ENCODE assay signal across 8 cellular contexts in genomic region chr22:42444060-42444904, GRCh38. TPM values are rescaled to one million over a fixed set of nuclear protein-coding genes. Genes with fewer than 3 reads are reported as not detected.
DNase-seq lines count a peak whose midpoint lies in the region; ATAC-seq and TF ChIP-seq lines count a peak whose summit lies in the region.

No MANE protein-coding gene starts in this region.

- intact Hi-C loops in right lobe of liver (cut with DNase I) = no loop called here

- H3K9me3 ChIP-seq in duodenal mucosa (ENCODE audit: control insufficient read depth in 1 of 2, low read length in 2 of 2) (no peaks in the 10 kb centered on the region), right lobe of liver (no peaks in the 10 kb centered on the region)

- peak overlapping the region; percentile 3 to 56 for H3K9ac ChIP-seq in duodenal mucosa (ENCODE audit: low read depth in 1 of 2, low read length in 2 of 2)

- H3K27ac ChIP-seq in duodenal mucosa (ENCODE audit: low read depth, low read length) = peak overlapping the region; percentile 36
- peak overlapping the region; percentile 36 to 51 (median 43) for H3K27ac ChIP-seq in right lobe of liver

- TF ChIP-seq CTCF in AG09319 (IDR thresholded peaks at IDR 0.05; ENCODE audit: low read depth, low read length) = peak; percentile 77
- peak; percentile 39 to 44 (median 42) for TF ChIP-seq CTCF in right lobe of liver (IDR thresholded peaks at IDR 0.05)

- H3K36me3 ChIP-seq in duodenal mucosa (ENCODE audit: control insufficient read depth in 1 of 2, insufficient read depth in 2 of 2, low read length in 2 of 2) (no peaks in the 10 kb centered on the region), right lobe of liver (no peaks in the 10 kb centered on the region)

- 0% methylated on average over 18 of the region's 28 CpGs for WGBS in right lobe of liver (ENCODE audit: insufficient coverage, low coverage, low lambda C conversion rate, missing lambda C conversion rate)

- H3K4me1 ChIP-seq in duodenal mucosa (ENCODE audit: control insufficient read depth in 1 of 2, insufficient read depth in 2 of 2, low read length in 2 of 2) = peaks cover 19 to 29% of the 10 kb centered on the region in 2 donors
- H3K4me1 ChIP-seq in right lobe of liver = peaks cover 0 to 11% (median 0%) of the 10 kb centered on the region in 4 donors

- H3K4me3 ChIP-seq in duodenal mucosa (ENCODE audit: low read depth in 1 of 2, low read length in 2 of 2) = peak overlapping the region; percentile 67 to 70
- peak overlapping the region in 2 of 3 donors; percentile 21 to 33 for H3K4me3 ChIP-seq in right lobe of liver

- ATAC-seq in right lobe of liver = peak; percentile 84 to 89 (median 87)
- no peak for ATAC-seq in GM19324 (IDR thresholded peaks at IDR 0.05; ENCODE audit: low FRiP score, unreplicated experiment)

- H3K27me3 ChIP-seq in duodenal mucosa (ENCODE audit: control insufficient read depth in 1 of 2, insufficient read depth in 2 of 2, low read length in 2 of 2) (no peaks in the 10 kb centered on the region), right lobe of liver (no peaks in the 10 kb centered on the region)

- peak; percentile 84 for DNase-seq in AG09319 (ENCODE audit: extremely low read depth, low read depth)
- DNase-seq in H4 (ENCODE audit: low spot score) = peak; percentile 77
- peak; percentile 41 for DNase-seq in NCI-H526 treated with DMSO at 0.1 percent for 48 hours (lab: John Stamatoyannopoulos, UW)
- DNase-seq in activated CD4-positive, alpha-beta T cell treated with anti-CD3 and anti-CD28 coated beads, Interleukin-2, amount 50 U/mL, for 48 hours = peak; percentile 84 to 87
- DNase-seq in right lobe of liver = peak; percentile 68 to 76 (median 74)
- peak; percentile 75 for DNase-seq in stimulated activated CD4-positive, alpha-beta T cell treated with anti-CD3 and anti-CD28 coated beads, Interleukin-4, amount 100 ng/mL, for 1 hour

- no peak for TF ChIP-seq POLR2A in right lobe of liver (IDR thresholded peaks at IDR 0.05)

RNA-seq across cellular contexts. Expression of gene NFAM1, which starts 12.1 kb away (rescaled TPM):
- not detected in 2 replicates for total RNA-seq in H4 (2014; rRNA removed; shearing (Covaris generic))
- 1 to 10 TPM; 2.1 to 6.6 (median 2.4) TPM for total RNA-seq in right lobe of liver
